Comparison of ENCODE assay signal across 9 cellular contexts in genomic region chr6:158813032-158813431, GRCh38. TPM values are rescaled to one million over a fixed set of nuclear protein-coding genes. Genes with fewer than 3 reads are reported as not detected.
DNase-seq lines count a peak whose midpoint lies in the region; ATAC-seq and TF ChIP-seq lines count a peak whose summit lies in the region.
"Had no signal": no experiment of that assay in that cellular context is flagged by ENCODE, and none has a peak within 500 bp of the region (broad histone marks: within the 10 kb centered on the region; RNA-seq: fewer than 3 reads in every experiment).

No MANE protein-coding gene starts in this region.

- peak overlapping the region; percentile 79 to 97 (median 93) for H3K4me2 ChIP-seq in BLaER1 treated with 17β-estradiol and CSF1 and Interleukin-3, amounts not matched to agents 10 nM and 100 nM

- H3K4me3 Mint-ChIP-seq in activated naive CD8-positive, alpha-beta T cell treated with anti-CD3 and anti-CD28 coated beads for 36 hours = peak overlapping the region; percentile 99
- H3K4me3 Mint-ChIP-seq in naive B cell (peak overlapping the region; percentile 87 to 100 (median 98)), osteocyte (ENCODE audit: unreplicated experiment) (no peak overlapping the region)

- ATAC-seq in naive B cell (ENCODE audit: low read depth in 2 of 2) = no peak
- no peak for ATAC-seq in HG03565 (IDR thresholded peaks at IDR 0.05; ENCODE audit: unreplicated experiment)
- ATAC-seq in HG02798 (IDR thresholded peaks at IDR 0.05; ENCODE audit: poor library complexity, unreplicated experiment) = no peak

- H3K27me3 ChIP-seq in BLaER1 treated with 17β-estradiol and CSF1 and Interleukin-3, amounts not matched to agents 10 nM and 100 nM = no peaks in the 10 kb centered on the region

- CTCF ChIA-PET in HEK293 (lab: Yijun Ruan, JAX) = interaction anchor here (1.0 to 1.6 kb wide), 2 partner anchors 14 to 592 kb away, joined by 3 to 5 read pairs; no protein-coding TSS in a partner anchor

- DNase-seq in activated naive CD8-positive, alpha-beta T cell treated with anti-CD3 and anti-CD28 coated beads for 36 hours = no peak
- DNase-seq in naive B cell (no peak), SIG-M5 treated with dmso at 0.1 percent for 504 hours (lab: John Stamatoyannopoulos, UW; ENCODE audit: unreplicated experiment) (no peak), osteocyte (ENCODE audit: extremely low spot score, unreplicated experiment) (no peak)
- DNase-seq: aorta had no signal

- no peaks in the 10 kb centered on the region for H3K27me3 Mint-ChIP-seq in activated naive CD8-positive, alpha-beta T cell treated with anti-CD3 and anti-CD28 coated beads for 36 hours
- H3K27me3 Mint-ChIP-seq in naive B cell (no peaks in the 10 kb centered on the region), osteocyte (ENCODE audit: unreplicated experiment) (no peaks in the 10 kb centered on the region)

- H3K4me1 ChIP-seq in BLaER1 treated with 17β-estradiol and CSF1 and Interleukin-3, amounts not matched to agents 10 nM and 100 nM = peaks cover 88 to 94% (median 90%) of the 10 kb centered on the region in 10 experiments
- H3K4me1 ChIP-seq in HEK293 (ENCODE audit: control insufficient read depth, insufficient read depth, low read length) = peaks cover 33% of the 10 kb centered on the region

- H3K4me1 Mint-ChIP-seq in activated naive CD8-positive, alpha-beta T cell treated with anti-CD3 and anti-CD28 coated beads for 36 hours = peaks cover 79% of the 10 kb centered on the region
- H3K4me1 Mint-ChIP-seq in naive B cell (peaks cover 64 to 99% (median 92%) of the 10 kb centered on the region in 3 donors), osteocyte (ENCODE audit: unreplicated experiment) (peaks cover 56% of the 10 kb centered on the region)

- peaks cover 0 to 94% (median 76%) of the 10 kb centered on the region in 11 experiments; a peak in 20 of 22 replicates for H3K36me3 ChIP-seq in BLaER1 treated with 17β-estradiol and CSF1 and Interleukin-3, amounts not matched to agents 10 nM and 100 nM
- H3K36me3 ChIP-seq in HEK293 (ENCODE audit: control insufficient read depth in 2 of 2, insufficient read depth in 1 of 2, low read length in 2 of 2) = peaks cover 3 to 64% of the 10 kb centered on the region in 2 experiments; a peak in 2 of 3 replicates

- H3K9ac ChIP-seq in BLaER1 treated with 17β-estradiol and CSF1 and Interleukin-3, amounts not matched to agents 10 nM and 100 nM = no peak overlapping the region

- POLR2A ChIA-PET in HEK293 (lab: Yijun Ruan, JAX) = interaction anchor here (1.5 kb wide), 1 partner anchor 10 kb away, joined by 3 read pairs; no protein-coding TSS in a partner anchor

- no peaks in the 10 kb centered on the region for H3K9me3 ChIP-seq in BLaER1 treated with 17β-estradiol and CSF1 and Interleukin-3, amounts not matched to agents 10 nM and 100 nM (replicated peaks in 1 of 11)
- no peaks in the 10 kb centered on the region for H3K9me3 ChIP-seq in HEK293 (ENCODE audit: control insufficient read depth, insufficient read depth, low read depth, low read length)

- H3K36me3 Mint-ChIP-seq in activated naive CD8-positive, alpha-beta T cell treated with anti-CD3 and anti-CD28 coated beads for 36 hours = peaks cover 90% of the 10 kb centered on the region
- H3K36me3 Mint-ChIP-seq in naive B cell = peaks cover 37 to 63% of the 10 kb centered on the region in 2 donors
- H3K36me3 Mint-ChIP-seq in osteocyte (ENCODE audit: unreplicated experiment) = peaks cover 7% of the 10 kb centered on the region

- TF ChIP-seq CTCF in HEK293 (tag by site-specific recombination; IDR thresholded peaks at IDR 0.05) (no peak), osteocyte (IDR thresholded peaks at IDR 0.05) (no peak)

- 0 out of 20 replicates have a peak overlapping the region, but pooled peaks of 1 of the 10 experiments have one; percentile 9 for H3K4me3 ChIP-seq in BLaER1 treated with 17β-estradiol and CSF1 and Interleukin-3, amounts not matched to agents 10 nM and 100 nM
- no peak overlapping the region for H3K4me3 ChIP-seq in HEK293 (ENCODE audit: low read depth, low read length)

- H4K20me1 ChIP-seq in BLaER1 treated with 17β-estradiol and CSF1 and Interleukin-3, amounts not matched to agents 10 nM and 100 nM = peaks cover 78 to 100% (median 98%) of the 10 kb centered on the region in 11 experiments

- no peaks in the 10 kb centered on the region for H3K9me3 Mint-ChIP-seq in activated naive CD8-positive, alpha-beta T cell treated with anti-CD3 and anti-CD28 coated beads for 36 hours
- H3K9me3 Mint-ChIP-seq in naive B cell (peaks cover 0 to 3% (median 0%) of the 10 kb centered on the region in 7 donors), osteocyte (ENCODE audit: unreplicated experiment) (no peaks in the 10 kb centered on the region)

- H3K27ac ChIP-seq in BLaER1 treated with 17β-estradiol and CSF1 and Interleukin-3, amounts not matched to agents 10 nM and 100 nM = peak overlapping the region in 3 of 11 experiments; percentile 35 to 46 (median 44); a peak in 4 of 22 replicates
- no peak overlapping the region for H3K27ac ChIP-seq in HEK293 (ENCODE audit: extremely low read depth, low read depth, low read length)

- peak overlapping the region; percentile 94 for H3K27ac Mint-ChIP-seq in activated naive CD8-positive, alpha-beta T cell treated with anti-CD3 and anti-CD28 coated beads for 36 hours
- peak overlapping the region; percentile 9 to 99 (median 96) for H3K27ac Mint-ChIP-seq in naive B cell
- no peak overlapping the region for H3K27ac Mint-ChIP-seq in osteocyte (ENCODE audit: unreplicated experiment)

TF ChIP-seq in HEK293, 187 proteins besides CTCF, POLR2A, EP300 and RAD21:
- TF ChIP-seq ZNF701 (tag by site-specific recombination; IDR thresholded peaks at IDR 0.05) (no peak), KLF10 (tag by site-specific recombination; IDR thresholded peaks at IDR 0.05) (no peak), ZNF623 (tag by site-specific recombination; IDR thresholded peaks at IDR 0.05) (peak; percentile 98)
TF ChIP-seq in HEK293: peak in this region for 1.

RNA-seq across cellular contexts. Expression of gene EZR, which starts 6.1 kb away (rescaled TPM):
- total RNA-seq in activated naive CD8-positive, alpha-beta T cell treated with anti-CD3 and anti-CD28 coated beads for 36 hours = 100 to 1,000 TPM; 218 to 227 TPM
- 100 to 1,000 TPM; 463 to 555 (median 516) TPM for polyA plus RNA-seq in naive B cell (ENCODE audit: low read depth in 6 of 6)
- 41.1 and 41.4 TPM in 2 replicates for total RNA-seq in osteocyte
